8 cellular contexts compared by ENCODE assay signal in genomic region chr9:121266906-121267650, GRCh38. TPM values are rescaled to one million over a fixed set of nuclear protein-coding genes. Genes with fewer than 3 reads are reported as not detected.
DNase-seq lines count a peak whose midpoint lies in the region; TF ChIP-seq lines count a peak whose summit lies in the region.

No MANE protein-coding gene starts in this region.

- H3K4ac ChIP-seq in mesendoderm (ENCODE audit: low read depth, low read length) = no peak overlapping the region

- peak overlapping the region; percentile 84 for H3K4me2 ChIP-seq in mesendoderm (ENCODE audit: low read length)

- no peak for DNase-seq in activated T-cell treated with anti-CD3 and anti-CD28 coated beads, Interleukin-2, amount 50 U/mL, for 24 hours
- no peak for DNase-seq in activated T-cell treated with anti-CD3 and anti-CD28 coated beads, Interleukin-2, amount 50 U/mL, for 1 hour
- DNase-seq in cerebellum (ENCODE audit: low spot score) (peak; percentile 61), mesendoderm (no peak), transverse colon (no peak), HUDEP-2 (lab: John Stamatoyannopoulos, UW; ENCODE audit: unreplicated experiment in 76 of 76) (no peak), GDM1 (lab: John Stamatoyannopoulos, UW) (no peak), GM19238 (ENCODE audit: insufficient read length, low spot score) (no peak)

- H3K56ac ChIP-seq in mesendoderm (ENCODE audit: low read length) = peak overlapping the region; percentile 92

- H2BK5ac ChIP-seq in mesendoderm (ENCODE audit: low read length) = no peak overlapping the region

- no peaks in the 10 kb centered on the region for H3K9me3 ChIP-seq in transverse colon

- no peak overlapping the region for H4K5ac ChIP-seq in mesendoderm (ENCODE audit: low read length)

- H3K27ac ChIP-seq in mesendoderm (ENCODE audit: low read depth, low read length) (no peak overlapping the region), transverse colon (peak overlapping the region; percentile 92 to 98 (median 95))

- H3K4me1 ChIP-seq in mesendoderm (ENCODE audit: control insufficient read depth, low read depth, low read length) (peaks cover 2% of the 10 kb centered on the region), transverse colon (peaks cover 19 to 51% (median 39%) of the 10 kb centered on the region in 4 donors)

- H3K18ac ChIP-seq in mesendoderm (ENCODE audit: low read length) = no peak overlapping the region

- H3K27ac Mint-ChIP-seq in activated T-cell treated with anti-CD3 and anti-CD28 coated beads, Interleukin-2, amount 50 U/mL, for 24 hours = no peak overlapping the region

- TF ChIP-seq EP300 in transverse colon (IDR thresholded peaks at IDR 0.05; ENCODE audit: low read depth) = no peak

- no peak for TF ChIP-seq POLR2A in transverse colon (IDR thresholded peaks at IDR 0.05)

- no peak overlapping the region for H2BK15ac ChIP-seq in mesendoderm (replicated peaks; ENCODE audit: low read depth)

- H3K9ac ChIP-seq in mesendoderm (ENCODE audit: low read length) = peak overlapping the region; percentile 80

- no peak for TF ChIP-seq CTCF in transverse colon (IDR thresholded peaks at IDR 0.05)

- no peaks in the 10 kb centered on the region for H3K79me2 ChIP-seq in mesendoderm (ENCODE audit: control insufficient read depth, insufficient read depth, low read length)

- no peaks in the 10 kb centered on the region for H3K36me3 ChIP-seq in mesendoderm (ENCODE audit: control insufficient read depth, insufficient read depth, low read length)
- no peaks in the 10 kb centered on the region for H3K36me3 ChIP-seq in transverse colon

- peaks cover 19% of the 10 kb centered on the region for H3K27me3 Mint-ChIP-seq in activated T-cell treated with anti-CD3 and anti-CD28 coated beads, Interleukin-2, amount 50 U/mL, for 24 hours

- no peak overlapping the region for H3K4me3 ChIP-seq in mesendoderm (ENCODE audit: low read length)
- H3K4me3 ChIP-seq in transverse colon = peak overlapping the region in 3 of 4 donors; percentile 75 to 93 (median 83)

- in situ Hi-C loops in transverse colon (cut with MboI; ENCODE audit: low pct_ligation_motif_present in 1 of 4, low pct_unique_long_range_greater_than_20kb in 1 of 4, low sequenced_read_pairs in 3 of 4) = no loop called here

- no peaks in the 10 kb centered on the region for H3K36me3 Mint-ChIP-seq in activated T-cell treated with anti-CD3 and anti-CD28 coated beads, Interleukin-2, amount 50 U/mL, for 24 hours (ENCODE audit: low read depth)

- no peak overlapping the region for H2AK5ac ChIP-seq in mesendoderm (ENCODE audit: low read length)

- intact Hi-C loops in transverse colon (cut with DNase I; ENCODE audit: low total_unique reads) = no loop called here

- H3K79me1 ChIP-seq in mesendoderm (ENCODE audit: low read length) = no peaks in the 10 kb centered on the region

- H3K23ac ChIP-seq in mesendoderm (ENCODE audit: low read length) = no peak overlapping the region

- H3K27me3 ChIP-seq in mesendoderm (ENCODE audit: insufficient read depth, low read length, poor library complexity) = no peaks in the 10 kb centered on the region
- no peaks in the 10 kb centered on the region for H3K27me3 ChIP-seq in transverse colon

- H4K8ac ChIP-seq in mesendoderm (ENCODE audit: low read depth, low read length) = no peak overlapping the region

- H2BK120ac ChIP-seq in mesendoderm (ENCODE audit: low read depth, low read length) = no peak overlapping the region

- WGBS in mesendoderm (ENCODE audit: extremely low coverage, insufficient coverage, low lambda C conversion rate) = no CpG with 5 or more reads among the region's 18 CpGs
- 50 to 57% methylated on average over 3 to 18 of the region's 18 CpGs for WGBS in transverse colon (ENCODE audit: low coverage in 1 of 2), 2 donors

- no peaks in the 10 kb centered on the region for H3K9me3 Mint-ChIP-seq in activated T-cell treated with anti-CD3 and anti-CD28 coated beads, Interleukin-2, amount 50 U/mL, for 24 hours

- peak overlapping the region; percentile 72 for H3K4me3 Mint-ChIP-seq in activated T-cell treated with anti-CD3 and anti-CD28 coated beads, Interleukin-2, amount 50 U/mL, for 24 hours

- H3K4me1 Mint-ChIP-seq in activated T-cell treated with anti-CD3 and anti-CD28 coated beads, Interleukin-2, amount 50 U/mL, for 24 hours (ENCODE audit: low read depth) = peaks cover 18% of the 10 kb centered on the region

RNA-seq across cellular contexts. Expression of gene GSN, which starts 0.9 kb away (rescaled TPM):
- total RNA-seq in cerebellum = 136 TPM
- 12.4 TPM for polyA plus RNA-seq in mesendoderm (2013, experiment 1 of 2)
- polyA plus RNA-seq in mesendoderm (2013, experiment 2 of 2) = 13.0 TPM
- 100 to 1,000 TPM; 628 to 986 (median 782) TPM for total RNA-seq in transverse colon
